In genomic region chr14:98964171-98964570, GRCh38 we compare ENCODE assay signal across 17 cellular contexts.
DNase-seq lines count a peak whose midpoint lies in the region; ATAC-seq lines count a peak whose summit lies in the region.
"Had no signal": no experiment of that assay in that cellular context is flagged by ENCODE, and none has a peak within 500 bp of the region (broad histone marks: within the 10 kb centered on the region; RNA-seq: fewer than 3 reads in every experiment).

No MANE protein-coding gene starts in this region.

- CTCF ChIA-PET in activated CD8-positive, alpha-beta memory T cell treated with anti-CD3 and anti-CD28 coated beads, Interleukin-2, amount 10 ng/mL, durations not matched to agents 7 days and 5 days (lab: Charles Lee): interaction anchor here (0.5 to 2.4 kb wide), 3 partner anchors 10 to 267 kb away, joined by 3 to 7 read pairs (median 3); no protein-coding TSS in a partner anchor

- peak overlapping the region; percentile 63 for H3K27ac Mint-ChIP-seq in activated CD8-positive, alpha-beta memory T cell treated with anti-CD3 and anti-CD28 coated beads, Interleukin-2, amount 10 ng/mL, durations not matched to agents 7 days and 5 days
- H3K27ac Mint-ChIP-seq in activated naive CD8-positive, alpha-beta T cell treated with anti-CD3 and anti-CD28 coated beads, Interleukin-2, amount 10 ng/mL, durations not matched to agents 7 days and 5 days: peak overlapping the region; percentile 75
- peak overlapping the region; percentile 29 for H3K27ac Mint-ChIP-seq in stimulated activated effector memory CD8-positive, alpha-beta T cell treated with anti-CD3 and anti-CD28 coated beads, Interleukin-12 subunit alpha, Interleukin-12 subunit beta, amount 100 ng/mL, for 72 hours
- H3K27ac Mint-ChIP-seq: HFFc6 had no signal

- H3K79me2 ChIP-seq in Karpas-422 (ENCODE audit: low read length): no peaks in the 10 kb centered on the region

- 0 out of 2 replicates have a peak, but pooled peaks cover 4% of the 10 kb centered on the region for H3K4me1 ChIP-seq in Karpas-422 (ENCODE audit: low read length)
- H3K4me1 ChIP-seq: Caco-2, Peyer's patch had no signal

- H3K27ac ChIP-seq in KOPT-K1 (ENCODE audit: low read depth, low read length, poor library complexity, severe bottlenecking): peak overlapping the region; percentile 55
- H3K27ac ChIP-seq in Karpas-422 (ENCODE audit: low read length): no peak overlapping the region
- H3K27ac ChIP-seq: BLaER1 treated with 17β-estradiol and CSF1 and Interleukin-3, amounts not matched to agents 10 nM and 100 nM; Peyer's patch had no signal

- no peak overlapping the region for H3K4me3 Mint-ChIP-seq in activated CD8-positive, alpha-beta memory T cell treated with anti-CD3 and anti-CD28 coated beads, Interleukin-2, amount 10 ng/mL, durations not matched to agents 7 days and 5 days
- no peak overlapping the region for H3K4me3 Mint-ChIP-seq in activated naive CD8-positive, alpha-beta T cell treated with anti-CD3 and anti-CD28 coated beads, Interleukin-2, amount 10 ng/mL, durations not matched to agents 7 days and 5 days
- peak overlapping the region; percentile 24 for H3K4me3 Mint-ChIP-seq in stimulated activated effector memory CD8-positive, alpha-beta T cell treated with anti-CD3 and anti-CD28 coated beads, Interleukin-12 subunit alpha, Interleukin-12 subunit beta, amount 100 ng/mL, for 72 hours
- H3K4me3 Mint-ChIP-seq: HFFc6 had no signal

- POLR2A ChIA-PET in activated naive CD8-positive, alpha-beta T cell treated with anti-CD3 and anti-CD28 coated beads, Interleukin-2, amount 10 ng/mL, durations not matched to agents 7 days and 5 days (lab: Charles Lee): no interaction called here

- peak; percentile 74 for ATAC-seq in activated CD8-positive, alpha-beta memory T cell treated with anti-CD3 and anti-CD28 coated beads, Interleukin-2, amount 10 ng/mL, durations not matched to agents 7 days and 5 days
- ATAC-seq in activated naive CD8-positive, alpha-beta T cell treated with anti-CD3 and anti-CD28 coated beads, Interleukin-2, amount 10 ng/mL, durations not matched to agents 7 days and 5 days (ENCODE audit: low read depth): peak; percentile 62
- ATAC-seq in stimulated activated effector memory CD8-positive, alpha-beta T cell treated with anti-CD3 and anti-CD28 coated beads, Interleukin-12 subunit alpha, Interleukin-12 subunit beta, amount 100 ng/mL, for 72 hours: peak; percentile 66
- no peak for ATAC-seq in activated CD4-positive, CD25-positive, alpha-beta regulatory T cell treated with anti-CD3 and anti-CD28 coated beads, Interleukin-2, amount 50 U/mL, for 24 hours
- no peak for ATAC-seq in GM19467 (IDR thresholded peaks at IDR 0.05; ENCODE audit: unreplicated experiment)

- H3K36me3 ChIP-seq in KOPT-K1 (ENCODE audit: insufficient read depth, low read length) (no peaks in the 10 kb centered on the region), Karpas-422 (ENCODE audit: insufficient read depth, low read length) (no peaks in the 10 kb centered on the region)
- H3K36me3 ChIP-seq: BLaER1 treated with 17β-estradiol and CSF1 and Interleukin-3, amounts not matched to agents 10 nM and 100 nM; Peyer's patch had no signal

- no peak overlapping the region for H3K4me2 ChIP-seq in Karpas-422 (ENCODE audit: low read depth, low read length, poor library complexity, severe bottlenecking)

- peaks cover 44% of the 10 kb centered on the region for H3K4me1 Mint-ChIP-seq in activated CD8-positive, alpha-beta memory T cell treated with anti-CD3 and anti-CD28 coated beads, Interleukin-2, amount 10 ng/mL, durations not matched to agents 7 days and 5 days
- H3K4me1 Mint-ChIP-seq in activated naive CD8-positive, alpha-beta T cell treated with anti-CD3 and anti-CD28 coated beads, Interleukin-2, amount 10 ng/mL, durations not matched to agents 7 days and 5 days: peaks cover 31% of the 10 kb centered on the region
- H3K4me1 Mint-ChIP-seq in stimulated activated effector memory CD8-positive, alpha-beta T cell treated with anti-CD3 and anti-CD28 coated beads, Interleukin-12 subunit alpha, Interleukin-12 subunit beta, amount 100 ng/mL, for 72 hours: peaks cover 60% of the 10 kb centered on the region

- no peaks in the 10 kb centered on the region for H4K20me1 ChIP-seq in Karpas-422 (ENCODE audit: insufficient read depth, low read depth, low read length)
- H4K20me1 ChIP-seq: BLaER1 treated with 17β-estradiol and CSF1 and Interleukin-3, amounts not matched to agents 10 nM and 100 nM had no signal

- DNase-seq in activated CD8-positive, alpha-beta memory T cell treated with anti-CD3 and anti-CD28 coated beads, Interleukin-2, amount 10 ng/mL, durations not matched to agents 7 days and 5 days: peak; percentile 66
- no peak for DNase-seq in activated CD8-positive, alpha-beta memory T cell treated with anti-CD3 and anti-CD28 coated beads, Interleukin-2, amount 50 U/mL, for 4 hours
- DNase-seq in activated naive CD8-positive, alpha-beta T cell treated with anti-CD3 and anti-CD28 coated beads, Interleukin-2, amount 10 ng/mL, durations not matched to agents 7 days and 5 days: peak; percentile 41
- DNase-seq in stimulated activated effector memory CD8-positive, alpha-beta T cell treated with anti-CD3 and anti-CD28 coated beads, Interleukin-12 subunit alpha, Interleukin-12 subunit beta, amount 100 ng/mL, for 72 hours (ENCODE audit: low spot score in 2 of 2): no peak
- no peak for DNase-seq in Karpas-422
- DNase-seq: 8988T, Caco-2, HFFc6, KG1, NCI-H2029, NCI-H524, Peyer's patch, SHP77 treated with DMSO at 0.1 percent for 48 hours had no signal

- H3K9me3 ChIP-seq in KOPT-K1 (ENCODE audit: insufficient read depth, low read length, poor library complexity, severe bottlenecking) (no peaks in the 10 kb centered on the region), Karpas-422 (ENCODE audit: low read length) (no peaks in the 10 kb centered on the region)
- H3K9me3 ChIP-seq: BLaER1 treated with 17β-estradiol and CSF1 and Interleukin-3, amounts not matched to agents 10 nM and 100 nM; Caco-2; Peyer's patch had no signal

- H3K27me3 ChIP-seq in Karpas-422 (ENCODE audit: low read length): no peaks in the 10 kb centered on the region
- H3K27me3 ChIP-seq: BLaER1 treated with 17β-estradiol and CSF1 and Interleukin-3, amounts not matched to agents 10 nM and 100 nM; Peyer's patch had no signal

- no peaks in the 10 kb centered on the region for H3K9me3 Mint-ChIP-seq in activated CD8-positive, alpha-beta memory T cell treated with anti-CD3 and anti-CD28 coated beads, Interleukin-2, amount 10 ng/mL, durations not matched to agents 7 days and 5 days (ENCODE audit: low read depth)
- no peaks in the 10 kb centered on the region for H3K9me3 Mint-ChIP-seq in activated naive CD8-positive, alpha-beta T cell treated with anti-CD3 and anti-CD28 coated beads, Interleukin-2, amount 10 ng/mL, durations not matched to agents 7 days and 5 days
- no peaks in the 10 kb centered on the region for H3K9me3 Mint-ChIP-seq in stimulated activated effector memory CD8-positive, alpha-beta T cell treated with anti-CD3 and anti-CD28 coated beads, Interleukin-12 subunit alpha, Interleukin-12 subunit beta, amount 100 ng/mL, for 72 hours

- H3K9ac ChIP-seq in Karpas-422 (ENCODE audit: low read length): no peak overlapping the region
- H3K9ac ChIP-seq: BLaER1 treated with 17β-estradiol and CSF1 and Interleukin-3, amounts not matched to agents 10 nM and 100 nM had no signal

- H3K9me2 ChIP-seq in Karpas-422 (replicated peaks; ENCODE audit: insufficient read depth, low read length): no peaks in the 10 kb centered on the region

- no peak overlapping the region for H3K4me3 ChIP-seq in Karpas-422 (ENCODE audit: low read length)
- H3K4me3 ChIP-seq: BLaER1 treated with 17β-estradiol and CSF1 and Interleukin-3, amounts not matched to agents 10 nM and 100 nM; Peyer's patch had no signal

- no peak overlapping the region for H2AFZ ChIP-seq in Karpas-422 (ENCODE audit: low read length)

- peaks cover 2% of the 10 kb centered on the region for H3K27me3 Mint-ChIP-seq in activated CD8-positive, alpha-beta memory T cell treated with anti-CD3 and anti-CD28 coated beads, Interleukin-2, amount 10 ng/mL, durations not matched to agents 7 days and 5 days
- no peaks in the 10 kb centered on the region for H3K27me3 Mint-ChIP-seq in activated naive CD8-positive, alpha-beta T cell treated with anti-CD3 and anti-CD28 coated beads, Interleukin-2, amount 10 ng/mL, durations not matched to agents 7 days and 5 days

- no peaks in the 10 kb centered on the region for H3K36me3 Mint-ChIP-seq in activated CD8-positive, alpha-beta memory T cell treated with anti-CD3 and anti-CD28 coated beads, Interleukin-2, amount 10 ng/mL, durations not matched to agents 7 days and 5 days
- H3K36me3 Mint-ChIP-seq in activated naive CD8-positive, alpha-beta T cell treated with anti-CD3 and anti-CD28 coated beads, Interleukin-2, amount 10 ng/mL, durations not matched to agents 7 days and 5 days: no peaks in the 10 kb centered on the region
- no peaks in the 10 kb centered on the region for H3K36me3 Mint-ChIP-seq in stimulated activated effector memory CD8-positive, alpha-beta T cell treated with anti-CD3 and anti-CD28 coated beads, Interleukin-12 subunit alpha, Interleukin-12 subunit beta, amount 100 ng/mL, for 72 hours

Comparison
In these comparisons a context has a peak if more than half of its experiments do, and no peak if none do; other contexts are left out.
1. DNase-seq: peak in activated CD8-positive, alpha-beta memory T cell treated with anti-CD3 and anti-CD28 coated beads, Interleukin-2, amount 10 ng/mL, durations not matched to agents 7 days and 5 days (single experiment) and activated naive CD8-positive, alpha-beta T cell treated with anti-CD3 and anti-CD28 coated beads, Interleukin-2, amount 10 ng/mL, durations not matched to agents 7 days and 5 days (single experiment); none in activated CD8-positive, alpha-beta memory T cell treated with anti-CD3 and anti-CD28 coated beads, Interleukin-2, amount 50 U/mL, for 4 hours (single experiment), stimulated activated effector memory CD8-positive, alpha-beta T cell treated with anti-CD3 and anti-CD28 coated beads, Interleukin-12 subunit alpha, Interleukin-12 subunit beta, amount 100 ng/mL, for 72 hours (0 of 2) and Karpas-422 (single experiment).
2. ATAC-seq: peak in activated CD8-positive, alpha-beta memory T cell treated with anti-CD3 and anti-CD28 coated beads, Interleukin-2, amount 10 ng/mL, durations not matched to agents 7 days and 5 days (single experiment), activated naive CD8-positive, alpha-beta T cell treated with anti-CD3 and anti-CD28 coated beads, Interleukin-2, amount 10 ng/mL, durations not matched to agents 7 days and 5 days (single experiment) and stimulated activated effector memory CD8-positive, alpha-beta T cell treated with anti-CD3 and anti-CD28 coated beads, Interleukin-12 subunit alpha, Interleukin-12 subunit beta, amount 100 ng/mL, for 72 hours (single experiment); none in activated CD4-positive, CD25-positive, alpha-beta regulatory T cell treated with anti-CD3 and anti-CD28 coated beads, Interleukin-2, amount 50 U/mL, for 24 hours (0 of 2) and GM19467 (single experiment).
3. Peak in every context shown above with its lines, with median percentiles within 50 percentile points of each other: H3K27ac Mint-ChIP-seq.